8 cellular contexts compared by ENCODE assay signal in the genomic region with DNA sequence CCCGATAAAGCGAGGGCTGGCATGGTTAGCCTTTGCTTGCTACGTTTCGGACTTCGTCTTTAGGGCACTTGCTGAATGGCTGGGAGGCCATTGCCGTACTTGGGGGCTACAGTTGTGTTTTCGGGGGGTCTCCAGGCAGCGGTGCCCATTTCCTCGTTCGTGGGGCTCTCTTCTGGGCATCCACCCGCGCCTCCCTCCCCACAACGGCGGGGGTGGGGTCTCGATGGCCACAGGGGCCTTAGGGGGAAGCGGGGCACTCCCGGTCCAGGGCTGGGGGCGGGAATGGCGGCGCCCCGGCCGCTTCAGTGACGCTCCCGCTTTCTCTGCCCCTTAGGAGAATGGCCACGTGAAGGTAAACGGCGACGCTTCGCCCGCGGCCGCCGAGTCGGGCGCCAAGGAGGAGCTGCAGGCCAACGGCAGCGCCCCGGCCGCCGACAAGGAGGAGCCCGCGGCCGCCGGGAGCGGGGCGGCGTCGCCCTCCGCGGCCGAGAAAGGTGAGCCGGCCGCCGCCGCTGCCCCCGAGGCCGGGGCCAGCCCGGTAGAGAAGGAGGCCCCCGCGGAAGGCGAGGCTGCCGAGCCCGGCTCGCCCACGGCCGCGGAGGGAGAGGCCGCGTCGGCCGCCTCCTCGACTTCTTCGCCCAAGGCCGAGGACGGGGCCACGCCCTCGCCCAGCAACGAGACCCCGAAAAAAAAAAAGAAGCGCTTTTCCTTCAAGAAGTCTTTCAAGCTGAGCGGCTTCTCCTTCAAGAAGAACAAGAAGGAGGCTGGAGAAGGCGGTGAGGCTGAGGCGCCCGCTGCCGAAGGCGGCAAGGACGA. TPM values are rescaled to one million over a fixed set of nuclear protein-coding genes. Genes with fewer than 3 reads are reported as not detected.
DNase-seq lines count a peak whose midpoint lies in the region; FAIRE-seq and TF ChIP-seq lines count a peak whose summit lies in the region.

No MANE protein-coding gene starts in this region.

- peaks cover 18% of the 10 kb centered on the region for H3K4me1 Mint-ChIP-seq in activated naive CD8-positive, alpha-beta T cell (ENCODE audit: low read depth)
- peaks cover 35% of the 10 kb centered on the region for H3K4me1 Mint-ChIP-seq in osteocyte (ENCODE audit: unreplicated experiment)

- no peaks in the 10 kb centered on the region for H3K9me3 Mint-ChIP-seq in activated naive CD8-positive, alpha-beta T cell (ENCODE audit: low read depth)
- H3K9me3 Mint-ChIP-seq in osteocyte (ENCODE audit: unreplicated experiment), result no peaks in the 10 kb centered on the region

- FAIRE-seq in HTR-8/SVneo (lab: Jason Lieb, UNC), result no peak

- H3K9me3 ChIP-seq in BE2C, result no peaks in the 10 kb centered on the region

- no peaks in the 10 kb centered on the region; the same call in 1 of the 2 replicates for H3K4me1 ChIP-seq in BE2C

- peaks cover 26% of the 10 kb centered on the region for H3K27me3 Mint-ChIP-seq in activated naive CD8-positive, alpha-beta T cell
- H3K27me3 Mint-ChIP-seq in osteocyte (ENCODE audit: unreplicated experiment), result no peaks in the 10 kb centered on the region

- no peak overlapping the region for H3K27ac Mint-ChIP-seq in activated naive CD8-positive, alpha-beta T cell
- H3K27ac Mint-ChIP-seq in osteocyte (ENCODE audit: unreplicated experiment), result peak overlapping the region; percentile 80

- TF ChIP-seq CTCF in BE2C (IDR thresholded peaks at IDR 0.05; ENCODE audit: low read depth, low read length) (no peak), osteocyte (IDR thresholded peaks at IDR 0.05) (no peak)

- H3K4me3 Mint-ChIP-seq in activated naive CD8-positive, alpha-beta T cell, result peak overlapping the region; percentile 56
- H3K4me3 Mint-ChIP-seq in osteocyte (ENCODE audit: unreplicated experiment), result peak overlapping the region; percentile 74

- peak overlapping the region; percentile 90 for H3K4me3 ChIP-seq in BE2C (ENCODE audit: low read depth, low read length)

- H3K27me3 ChIP-seq in BE2C, result no peaks in the 10 kb centered on the region

- H3K36me3 Mint-ChIP-seq in activated naive CD8-positive, alpha-beta T cell, result no peaks in the 10 kb centered on the region
- H3K36me3 Mint-ChIP-seq in osteocyte (ENCODE audit: unreplicated experiment), result peaks cover 42% of the 10 kb centered on the region

- DNase-seq in BE2C, result peak; percentile 50
- DNase-seq in HCEC 1CT, result peak; percentile 62
- DNase-seq in cardiac septum (ENCODE audit: low spot score), result peak; percentile 76
- peak; percentile 87 for DNase-seq in osteocyte (ENCODE audit: extremely low spot score, unreplicated experiment)
- no peak for DNase-seq in amniotic stem cell (lab: John Stamatoyannopoulos, UW)
- no peak for DNase-seq in activated naive CD4-positive, alpha-beta T cell treated with Interleukin-2 at 50 U/mL for 16 hours
- no peak for DNase-seq in HTR-8/SVneo (ENCODE audit: insufficient read length, low spot score)

- intact Hi-C loops in cardiac septum (cut with DNase I), result loop anchor here (2.0 to 10.0 kb wide), 6 partner anchors 43 to 1077 kb away; no protein-coding TSS in a partner anchor

- H3K36me3 ChIP-seq in BE2C, result peaks cover 19% of the 10 kb centered on the region

RNA-seq across cellular contexts. Expression of a gene that starts 2.4 kb away (rescaled TPM):
- polyA plus RNA-seq in BE2C (2012; ENCODE audit: insufficient read depth, insufficient read length, low read depth), result 45.7 TPM
- total RNA-seq in cardiac septum (19.3 TPM), osteocyte (868 and 890 TPM in 2 replicates)

Comparison
In these comparisons a context has a peak if more than half of its experiments do, and no peak if none do; other contexts are left out.
1. DNase-seq: peak in BE2C (single experiment), HCEC 1CT (single experiment), cardiac septum (single experiment) and osteocyte (single experiment); none in amniotic stem cell (single experiment), activated naive CD4-positive, alpha-beta T cell treated with Interleukin-2 at 50 U/mL for 16 hours (single experiment) and HTR-8/SVneo (single experiment).
2. RNA of a gene that starts 2.4 kb away (total RNA-seq): 868 to 890 TPM in osteocyte; 19.3 TPM in cardiac septum (single experiment); every median in the first group is over 10 times any median in the second.